17 cellular contexts compared by ENCODE assay signal in the genomic region with DNA sequence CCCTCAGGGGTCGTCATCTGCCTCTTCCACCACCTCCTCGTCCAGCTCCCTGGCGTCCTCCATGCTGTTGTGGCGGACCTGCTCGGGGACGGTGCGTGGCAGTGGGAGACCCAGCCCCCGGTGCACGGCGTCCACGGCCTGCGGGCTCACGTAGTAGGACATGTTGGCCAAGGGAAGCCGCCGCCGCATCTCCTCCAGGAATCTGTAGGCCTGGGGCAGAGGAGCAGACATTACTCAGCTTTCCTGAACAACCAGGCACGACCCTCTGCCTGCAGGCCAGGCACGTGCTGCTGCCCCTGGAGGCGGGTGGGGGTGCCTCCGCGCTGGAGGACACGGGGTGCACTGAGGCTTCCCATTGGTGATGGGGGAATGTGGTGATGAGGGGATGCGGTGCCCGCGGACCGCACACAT. TPM values are rescaled to one million over a fixed set of nuclear protein-coding genes. Genes with fewer than 3 reads are reported as not detected.
DNase-seq lines count a peak whose midpoint lies in the region; ATAC-seq and TF ChIP-seq lines count a peak whose summit lies in the region.
"Had no signal": no experiment of that assay in that cellular context is flagged by ENCODE, and none has a peak within 500 bp of the region (broad histone marks: within the 10 kb centered on the region; RNA-seq: fewer than 3 reads in every experiment).

No MANE protein-coding gene starts in this region.

- no peak overlapping the region for H3K4me3 ChIP-seq in left ventricle myocardium inferior
- H3K4me3 ChIP-seq in psoas muscle, result no peak overlapping the region
- H3K4me3 ChIP-seq: GM23248 had no signal

- peaks cover 12% of the 10 kb centered on the region for H3K9me3 Mint-ChIP-seq in WTC11

- CTCF ChIA-PET in WTC11 (lab: Charles Lee), result interaction anchor here (0.8 to 2.1 kb wide), 6 partner anchors 9 to 179 kb away, joined by 3 to 6 read pairs (median 4); partner anchors contain the start of gene CCDC154

- POLR2A ChIA-PET in WTC11 (lab: Charles Lee), result no interaction called here

- H3K36me3 Mint-ChIP-seq in WTC11 (peaks cover 22% of the 10 kb centered on the region), T-helper 17 cell (ENCODE audit: low read depth) (peaks cover 3% of the 10 kb centered on the region)

- no peaks in the 10 kb centered on the region for H3K27me3 ChIP-seq in left ventricle myocardium inferior (ENCODE audit: low read depth)
- no peaks in the 10 kb centered on the region for H3K27me3 ChIP-seq in psoas muscle (ENCODE audit: insufficient read depth in 3 of 3, low read length in 2 of 3)

- H3K4me1 Mint-ChIP-seq in WTC11, result no peaks in the 10 kb centered on the region
- H3K4me1 Mint-ChIP-seq in T-helper 17 cell, result peaks cover 3% of the 10 kb centered on the region

- TF ChIP-seq CTCF in left ventricle myocardium inferior (IDR thresholded peaks at IDR 0.05; ENCODE audit: borderline replicate concordance), result no peak
- no peak for TF ChIP-seq CTCF in WTC11 (IDR thresholded peaks at IDR 0.05)
- no peak for TF ChIP-seq CTCF in psoas muscle (IDR thresholded peaks at IDR 0.05)

- no peak for DNase-seq in left ventricle myocardium inferior
- no peak for DNase-seq in cardiac septum (ENCODE audit: low spot score)
- DNase-seq in WTC11 (ENCODE audit: low spot score), result peak; percentile 41
- no peak for DNase-seq in psoas muscle
- no peak for DNase-seq in T-helper 17 cell
- no peak for DNase-seq in activated naive CD4-positive, alpha-beta T cell treated with Interleukin-2 at 50 U/mL for 16 hours
- DNase-seq in DMS153 treated with DMSO at 0.1 percent for 48 hours (lab: John Stamatoyannopoulos, UW; ENCODE audit: unreplicated experiment), result no peak
- DNase-seq: 8988T, GM23248, KG1, NCI-H1694 treated with DMSO at 0.1 percent for 48 hours, NCI-H510A, NCI-H774, OCI-M1, SHP77 treated with DMSO at 0.1 percent for 48 hours had no signal

- H3K9me3 ChIP-seq in left ventricle myocardium inferior (replicated peaks), result peaks cover 12% of the 10 kb centered on the region
- H3K9me3 ChIP-seq in psoas muscle, result no peaks in the 10 kb centered on the region
- no peaks in the 10 kb centered on the region for H3K9me3 ChIP-seq in T-helper 17 cell (ENCODE audit: control insufficient read depth, low read length, poor library complexity, severe bottlenecking)

- no peak overlapping the region for H3K27ac Mint-ChIP-seq in WTC11
- H3K27ac Mint-ChIP-seq in T-helper 17 cell, result no peak overlapping the region

- WGBS in psoas muscle, 3 donors, result 91 to 93% (median 91%) methylated on average over 25 to 26 of the region's 26 CpGs

- H3K4me3 Mint-ChIP-seq in WTC11, result no peak overlapping the region
- no peak overlapping the region for H3K4me3 Mint-ChIP-seq in T-helper 17 cell

- intact Hi-C loops in left ventricle myocardium inferior (cut with micrococcal nuclease), result no loop called here
- intact Hi-C loops in cardiac septum (cut with DNase I), result loop anchor here (2.0 kb wide), 1 partner anchor 22 kb away; the partner anchor contains the start of gene TMEM204
- intact Hi-C loops in psoas muscle (cut with DNase I), result no loop called here

- H3K27ac ChIP-seq in left ventricle myocardium inferior (replicated peaks), result peak overlapping the region; percentile 97
- H3K27ac ChIP-seq in psoas muscle, result peak overlapping the region; percentile 91
- H3K27ac ChIP-seq: GM23248 had no signal

- H3K27me3 Mint-ChIP-seq in WTC11 (ENCODE audit: low read depth) (no peaks in the 10 kb centered on the region; the same call in 1 of the 2 replicates), T-helper 17 cell (no peaks in the 10 kb centered on the region)

- peak; percentile 57 for ATAC-seq in WTC11
- peak; percentile 4 for ATAC-seq in esophagus mucosa
- no peak for ATAC-seq in psoas muscle
- ATAC-seq in T-helper 17 cell, result no peak

- H3K36me3 ChIP-seq in left ventricle myocardium inferior (peaks cover 20% of the 10 kb centered on the region), psoas muscle (ENCODE audit: insufficient read depth in 1 of 2, low read depth in 1 of 2) (peaks cover 0 to 16% of the 10 kb centered on the region in 2 donors)

- peaks cover 44% of the 10 kb centered on the region for H3K4me1 ChIP-seq in left ventricle myocardium inferior
- peaks cover 19% of the 10 kb centered on the region for H3K4me1 ChIP-seq in psoas muscle

TF ChIP-seq in WTC11, 78 proteins besides CTCF, POLR2A, EP300 and RAD21 (continues in another document):
- TF ChIP-seq OVOL2 (CRISPR knock-in tag; IDR thresholded peaks at IDR 0.05; ENCODE audit: borderline replicate concordance), result no peak
- no peak; the same call in 1 of the 2 replicates for TF ChIP-seq FOXP1 (CRISPR knock-in tag; IDR thresholded peaks at IDR 0.05; ENCODE audit: borderline replicate concordance)
- TF ChIP-seq, protein P1, sequence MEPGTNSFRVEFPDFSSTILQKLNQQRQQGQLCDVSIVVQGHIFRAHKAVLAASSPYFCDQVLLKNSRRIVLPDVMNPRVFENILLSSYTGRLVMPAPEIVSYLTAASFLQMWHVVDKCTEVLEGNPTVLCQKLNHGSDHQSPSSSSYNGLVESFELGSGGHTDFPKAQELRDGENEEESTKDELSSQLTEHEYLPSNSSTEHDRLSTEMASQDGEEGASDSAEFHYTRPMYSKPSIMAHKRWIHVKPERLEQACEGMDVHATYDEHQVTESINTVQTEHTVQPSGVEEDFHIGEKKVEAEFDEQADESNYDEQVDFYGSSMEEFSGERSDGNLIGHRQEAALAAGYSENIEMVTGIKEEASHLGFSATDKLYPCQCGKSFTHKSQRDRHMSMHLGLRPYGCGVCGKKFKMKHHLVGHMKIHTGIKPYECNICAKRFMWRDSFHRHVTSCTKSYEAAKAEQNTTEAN (CRISPR knock-in tag; IDR thresholded peaks at IDR 0.05), result no peak
- no peak for TF ChIP-seq SP1 (CRISPR knock-in tag; conservative IDR thresholded peaks at IDR 0.05)
- TF ChIP-seq ZNF512 (CRISPR knock-in tag; IDR thresholded peaks at IDR 0.05; ENCODE audit: borderline replicate concordance), result no peak
- no peak for TF ChIP-seq ZNF396 (CRISPR knock-in tag; IDR thresholded peaks at IDR 0.05; ENCODE audit: borderline replicate concordance)
- TF ChIP-seq CREM (CRISPR knock-in tag; IDR thresholded peaks at IDR 0.05), result no peak
- TF ChIP-seq, protein P2, sequence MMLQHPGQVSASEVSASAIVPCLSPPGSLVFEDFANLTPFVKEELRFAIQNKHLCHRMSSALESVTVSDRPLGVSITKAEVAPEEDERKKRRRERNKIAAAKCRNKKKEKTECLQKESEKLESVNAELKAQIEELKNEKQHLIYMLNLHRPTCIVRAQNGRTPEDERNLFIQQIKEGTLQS (CRISPR knock-in tag; conservative IDR thresholded peaks at IDR 0.05), result no peak
- no peak for TF ChIP-seq ZNF423 (CRISPR knock-in tag; IDR thresholded peaks at IDR 0.05)
- no peak for TF ChIP-seq ZSCAN18 (CRISPR knock-in tag; IDR thresholded peaks at IDR 0.05)
- no peak for TF ChIP-seq CBFB (CRISPR knock-in tag; IDR thresholded peaks at IDR 0.05; ENCODE audit: low read depth)
- TF ChIP-seq ZNF138 (CRISPR knock-in tag; conservative IDR thresholded peaks at IDR 0.05), result no peak

RNA-seq across cellular contexts. Expression of gene TELO2, which starts 17.8 kb away (rescaled TPM):
- 17.7 TPM for total RNA-seq in left ventricle myocardium inferior
- 17.7 TPM for total RNA-seq in cardiac septum
- total RNA-seq in WTC11 (2021), result 67.8 to 86.7 TPM (median 71.6 TPM) in 3 replicates
- 21.3 TPM for total RNA-seq in esophagus mucosa
- total RNA-seq in psoas muscle, result 10 to 100 TPM; 15.8 to 23.8 (median 19.6) TPM
- 10 to 100 TPM; 11.6 to 18.3 (median 14.0) TPM for polyA plus RNA-seq in psoas muscle
- total RNA-seq in T-helper 17 cell, result 10 to 100 TPM; 36.4 to 39.7 TPM

RNA-seq across cellular contexts. Expression of gene PTX4, which starts 22.2 kb away (rescaled TPM):
- total RNA-seq in left ventricle myocardium inferior (not detected), cardiac septum (not detected), WTC11 (2021) (0.16 to 0.26 TPM (median 0.18 TPM) in 3 replicates), esophagus mucosa (not detected), psoas muscle (under 1 TPM in 1 of 4 donors, not detected in 3; 0.26 TPM), T-helper 17 cell (not detected)
- under 1 TPM in 2 of 3 donors, not detected in 1; 0.04 to 0.23 TPM for polyA plus RNA-seq in psoas muscle
- total RNA-seq: GM23248 had no signal
- polyA plus RNA-seq: AG04450, GM23248 had no signal

RNA-seq across cellular contexts. Expression of gene TMEM204, which starts 22.5 kb away (rescaled TPM):
- 27.1 TPM for total RNA-seq in left ventricle myocardium inferior
- 19.8 TPM for total RNA-seq in cardiac septum
- 0.18 to 0.35 TPM (median 0.30 TPM) in 3 replicates for total RNA-seq in WTC11 (2021)
- total RNA-seq in esophagus mucosa, result 2.8 TPM
- total RNA-seq in psoas muscle, result 10 to 100 TPM in 2 of 4 donors, 1 to 10 TPM in 2; 7.5 to 21.7 (median 10.2) TPM
- 10 to 100 TPM; 11.8 to 22.3 (median 12.0) TPM for polyA plus RNA-seq in psoas muscle
- total RNA-seq in T-helper 17 cell, result 10 to 100 TPM; 22.2 to 23.4 TPM

RNA-seq across cellular contexts. Expression of gene CLCN7, which starts 36.1 kb away (rescaled TPM):
- total RNA-seq in left ventricle myocardium inferior, result 45.3 TPM
- total RNA-seq in cardiac septum, result 39.8 TPM
- 80.6 to 94.1 TPM (median 90.0 TPM) in 3 replicates for total RNA-seq in WTC11 (2021)
- total RNA-seq in esophagus mucosa, result 18.6 TPM
- 10 to 100 TPM; 41.2 to 65.4 (median 46.2) TPM for total RNA-seq in psoas muscle
- polyA plus RNA-seq in psoas muscle, result 10 to 100 TPM; 27.0 to 33.6 (median 29.7) TPM
- 100 to 1,000 TPM in 1 of 2 donors, 10 to 100 TPM in 1; 93.9 to 113 TPM for total RNA-seq in T-helper 17 cell

Comparison
In these comparisons a context has a peak if more than half of its experiments do, and no peak if none do; other contexts are left out.
1. ATAC-seq: peak in WTC11 (single experiment) and esophagus mucosa (single experiment); none in psoas muscle (0 of 4) and T-helper 17 cell (single experiment).